8 cellular contexts compared by ENCODE assay signal in the genomic region with DNA sequence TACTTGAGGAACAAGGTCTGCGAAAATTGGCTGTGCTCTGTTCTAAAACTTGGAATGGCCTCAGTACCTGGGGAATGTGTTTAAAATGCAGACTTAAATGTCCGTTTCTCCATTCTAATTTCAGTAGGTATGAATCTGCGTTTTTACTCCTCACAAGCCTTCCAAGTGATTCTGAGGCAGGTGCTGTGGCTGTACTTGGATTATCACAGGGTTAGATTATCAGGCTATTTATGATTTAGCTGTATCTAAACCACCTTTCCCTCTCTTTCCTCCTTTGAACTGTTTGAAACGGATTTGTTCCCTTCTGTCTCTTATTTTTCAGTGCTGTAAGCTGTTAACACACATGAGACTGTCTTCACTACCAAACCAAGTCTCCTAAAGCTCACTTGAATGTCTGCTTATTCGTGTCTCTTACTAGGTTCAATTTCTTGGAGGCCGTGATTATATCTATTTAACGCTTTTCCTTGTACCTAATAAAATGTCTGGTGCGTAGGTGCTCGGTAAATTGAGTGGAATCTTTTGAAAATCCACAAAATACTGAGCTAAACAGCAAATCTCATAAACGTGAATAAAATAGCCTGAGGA. TPM values are rescaled to one million over a fixed set of nuclear protein-coding genes. Genes with fewer than 3 reads are reported as not detected.
DNase-seq lines count a peak whose midpoint lies in the region; ATAC-seq, FAIRE-seq and TF ChIP-seq lines count a peak whose summit lies in the region.

No MANE protein-coding gene starts in this region.

- H3K27ac Mint-ChIP-seq in chondrocyte (ENCODE audit: unreplicated experiment), result no peak overlapping the region

- H3K4me3 ChIP-seq in H7 (ENCODE audit: insufficient read depth, low read depth, low read length) (peak overlapping the region; percentile 77), small intestine (ENCODE audit: low read depth in 1 of 2, low read length in 2 of 2) (peak overlapping the region; percentile 55 to 91)

- H3K36me3 ChIP-seq in H7 (replicated peaks; ENCODE audit: control insufficient read depth, insufficient read depth, low read length) (no peaks in the 10 kb centered on the region; the same call in 1 of the 2 replicates), small intestine (ENCODE audit: control insufficient read depth in 2 of 2, insufficient read depth in 2 of 2, low read length in 2 of 2) (no peaks in the 10 kb centered on the region)

- peaks cover 26% of the 10 kb centered on the region for H3K4me1 ChIP-seq in foreskin keratinocyte
- H3K4me1 ChIP-seq in small intestine (ENCODE audit: control insufficient read depth in 2 of 2, insufficient read depth in 1 of 2, low read depth in 1 of 2, low read length in 1 of 2), result no peaks in the 10 kb centered on the region

- peaks cover under 1% of the 10 kb centered on the region for H3K36me3 Mint-ChIP-seq in chondrocyte (ENCODE audit: low read depth)

- FAIRE-seq in small intestine (lab: Jason Lieb, UNC), result no peak

- TF ChIP-seq CTCF in foreskin keratinocyte (conservative IDR thresholded peaks at IDR 0.05), result no peak
- no peak for TF ChIP-seq CTCF in chondrocyte (IDR thresholded peaks at IDR 0.05)

- no peak for ATAC-seq in foreskin keratinocyte
- no peak for ATAC-seq in GM18870 (IDR thresholded peaks at IDR 0.05; ENCODE audit: unreplicated experiment)
- ATAC-seq in HG03039 (IDR thresholded peaks at IDR 0.05; ENCODE audit: unreplicated experiment), result no peak

- H3K27ac ChIP-seq in foreskin keratinocyte, result peak overlapping the region; percentile 83
- peak overlapping the region; percentile 76 to 99 for H3K27ac ChIP-seq in small intestine (ENCODE audit: low read depth in 1 of 2, low read length in 1 of 2)

- H3K4me1 Mint-ChIP-seq in chondrocyte (ENCODE audit: low read depth), result peaks cover 13% of the 10 kb centered on the region

- DNase-seq in H7 (no peak), RPMI8226 (peak; percentile 9), foreskin keratinocyte (no peak), small intestine (no peak), middle frontal gyrus (ENCODE audit: extremely low spot score, low spot score) (no peak), chondrocyte (ENCODE audit: low spot score) (no peak)

- H3K27me3 Mint-ChIP-seq in chondrocyte (ENCODE audit: low read depth), result no peaks in the 10 kb centered on the region

- H3K9me3 Mint-ChIP-seq in chondrocyte (ENCODE audit: low read depth), result no peaks in the 10 kb centered on the region

- no peaks in the 10 kb centered on the region for H3K27me3 ChIP-seq in H7 (ENCODE audit: control insufficient read depth, insufficient read depth, low read length)
- no peaks in the 10 kb centered on the region for H3K27me3 ChIP-seq in foreskin keratinocyte
- no peaks in the 10 kb centered on the region for H3K27me3 ChIP-seq in small intestine (ENCODE audit: control insufficient read depth in 2 of 2, insufficient read depth in 2 of 2, low read length in 2 of 2)

- H3K9me3 ChIP-seq in small intestine (ENCODE audit: control insufficient read depth, low read depth), result no peaks in the 10 kb centered on the region

- no peak overlapping the region for H3K4me3 Mint-ChIP-seq in chondrocyte (ENCODE audit: unreplicated experiment)

- 0 to 1% (median 1%) methylated on average over 10 of the region's 10 CpGs for WGBS in small intestine, 3 donors

RNA-seq across cellular contexts. Expression of a gene that starts 0.7 kb away (rescaled TPM):
- 20.2 and 43.7 TPM in 2 replicates for total RNA-seq in H7 (2014; rRNA removed; shearing (Covaris generic))
- total RNA-seq in foreskin keratinocyte (32.6 and 38.7 TPM in 2 replicates), chondrocyte (13.6 to 20.3 TPM (median 13.9 TPM) in 3 replicates)
- polyA plus RNA-seq in foreskin keratinocyte (36.6 and 50.3 TPM in 2 replicates), small intestine (10 to 100 TPM; 10.8 to 17.1 (median 12.5) TPM)
